ENCODE assay signal across 13 cellular contexts in genomic region chr7:115678049-115678982, GRCh38.
DNase-seq lines count a peak whose midpoint lies in the region; ATAC-seq, FAIRE-seq and TF ChIP-seq lines count a peak whose summit lies in the region.
"Had no signal": no experiment of that assay in that cellular context is flagged by ENCODE, and none has a peak within 500 bp of the region (broad histone marks: within the 10 kb centered on the region; RNA-seq: fewer than 3 reads in every experiment).

No MANE protein-coding gene starts in this region.

- H3K9me3 ChIP-seq in mucosa of descending colon = no peaks in the 10 kb centered on the region
- H3K9me3 ChIP-seq: right atrium auricular region had no signal

- intact Hi-C loops in mucosa of descending colon (cut with DNase I, micrococcal nuclease) = no loop called here

- H3K4me1 Mint-ChIP-seq in activated naive CD8-positive, alpha-beta T cell treated with anti-CD3 and anti-CD28 coated beads for 36 hours = no peaks in the 10 kb centered on the region

- DNase-seq in AG10803 (ENCODE audit: low read depth) = peak; percentile 90
- DNase-seq in HFF-Myc (ENCODE audit: extremely low read depth, low read depth) = peak; percentile 80
- peak; percentile 32 for DNase-seq in astrocyte of the cerebellum (ENCODE audit: low read depth)
- peak in 2 of 3 donors; percentile 29 to 54 for DNase-seq in mucosa of descending colon
- no peak for DNase-seq in activated naive CD8-positive, alpha-beta T cell treated with anti-CD3 and anti-CD28 coated beads for 36 hours
- DNase-seq in frontal cortex (ENCODE audit: low spot score in 2 of 2) = no peak
- DNase-seq: anterior cingulate cortex, DMS 273 treated with DMSO at 0.1 percent for 48 hours, erythroblast, NCI-H2081 treated with DMSO at 0.1 percent for 48 hours had no signal

- H3K27ac Mint-ChIP-seq in activated naive CD8-positive, alpha-beta T cell treated with anti-CD3 and anti-CD28 coated beads for 36 hours = no peak overlapping the region

- H3K4me1 ChIP-seq in mucosa of descending colon (ENCODE audit: low read depth) = peaks cover 6% of the 10 kb centered on the region
- H3K4me1 ChIP-seq: right atrium auricular region had no signal

- no peaks in the 10 kb centered on the region for H3K27me3 Mint-ChIP-seq in activated naive CD8-positive, alpha-beta T cell treated with anti-CD3 and anti-CD28 coated beads for 36 hours

- ATAC-seq in mucosa of descending colon (peak; percentile 82), GM21576 (IDR thresholded peaks at IDR 0.05; ENCODE audit: unreplicated experiment) (no peak), HG02588 (IDR thresholded peaks at IDR 0.05; ENCODE audit: unreplicated experiment) (no peak)

- no peak overlapping the region for H3K4me3 ChIP-seq in AG10803 (ENCODE audit: low read length)
- H3K4me3 ChIP-seq in HFF-Myc (replicated peaks; ENCODE audit: low read depth, low read length) = no peak overlapping the region
- H3K4me3 ChIP-seq in astrocyte of the cerebellum (ENCODE audit: low read depth, low read length) = no peak overlapping the region
- H3K4me3 ChIP-seq in mucosa of descending colon = no peak overlapping the region
- H3K4me3 ChIP-seq: right atrium auricular region had no signal

- no peaks in the 10 kb centered on the region for H3K36me3 Mint-ChIP-seq in activated naive CD8-positive, alpha-beta T cell treated with anti-CD3 and anti-CD28 coated beads for 36 hours

- TF ChIP-seq CTCF in AG10803 (conservative IDR thresholded peaks at IDR 0.05; ENCODE audit: low read length) = no peak
- TF ChIP-seq CTCF in HFF-Myc (IDR thresholded peaks at IDR 0.05; ENCODE audit: low read depth, low read length, missing control alignments) = no peak
- TF ChIP-seq CTCF in astrocyte of the cerebellum (IDR thresholded peaks at IDR 0.05; ENCODE audit: low read depth, low read length, missing control alignments) = no peak
- TF ChIP-seq CTCF in mucosa of descending colon (IDR thresholded peaks at IDR 0.05) = no peak

- H3K9me3 Mint-ChIP-seq in activated naive CD8-positive, alpha-beta T cell treated with anti-CD3 and anti-CD28 coated beads for 36 hours = no peaks in the 10 kb centered on the region

- in situ Hi-C loops in astrocyte of the cerebellum (cut with HindIII; ENCODE audit: low sequenced_read_pairs) = no loop called here

- H3K36me3 ChIP-seq in mucosa of descending colon (ENCODE audit: low read depth) = no peaks in the 10 kb centered on the region
- H3K36me3 ChIP-seq: right atrium auricular region had no signal

- FAIRE-seq in frontal cortex (lab: Jason Lieb, UNC) = no peak

- no peak overlapping the region for H3K4me3 Mint-ChIP-seq in activated naive CD8-positive, alpha-beta T cell treated with anti-CD3 and anti-CD28 coated beads for 36 hours

Comparison
In these comparisons a context has a peak if more than half of its experiments do, and no peak if none do; other contexts are left out.
1. DNase-seq: peak in AG10803 (single experiment), HFF-Myc (single experiment), astrocyte of the cerebellum (single experiment) and mucosa of descending colon (2 of 3); none in activated naive CD8-positive, alpha-beta T cell treated with anti-CD3 and anti-CD28 coated beads for 36 hours (single experiment) and frontal cortex (0 of 2).